13 cellular contexts compared by ENCODE assay signal in genomic region chr15:100692671-100693070, GRCh38.
DNase-seq lines count a peak whose midpoint lies in the region; ATAC-seq and TF ChIP-seq lines count a peak whose summit lies in the region.
"Had no signal": no experiment of that assay in that cellular context is flagged by ENCODE, and none has a peak within 500 bp of the region (broad histone marks: within the 10 kb centered on the region; RNA-seq: fewer than 3 reads in every experiment).

No MANE protein-coding gene starts in this region.

- H2BK120ac ChIP-seq in IMR-90 (ENCODE audit: low read depth, low read length), result peak overlapping the region; percentile 40

- H3K4me1 Mint-ChIP-seq in nephron, result peaks cover 21% of the 10 kb centered on the region
- H3K4me1 Mint-ChIP-seq in activated naive CD8-positive, alpha-beta T cell treated with anti-CD3 and anti-CD28 coated beads for 36 hours, result no peaks in the 10 kb centered on the region
- H3K4me1 Mint-ChIP-seq: CD4-positive, alpha-beta memory T cell had no signal

- 0 out of 2 replicates have a peak overlapping the region, but pooled peaks have one; percentile 15 for H3K23ac ChIP-seq in IMR-90 (ENCODE audit: low read depth, low read length)

- CTCF ChIA-PET in IMR-90 (lab: Yijun Ruan, JAX), result no interaction called here

- dilution Hi-C loops in IMR-90 (cut with HindIII; ENCODE audit: low sequenced_read_pairs, unreplicated experiment), result no loop called here

- TF ChIP-seq CTCF in IMR-90 (conservative IDR thresholded peaks at IDR 0.05; ENCODE audit: low read depth, low read length) (no peak), coronary artery (IDR thresholded peaks at IDR 0.05) (no peak), nephron (IDR thresholded peaks at IDR 0.05; ENCODE audit: unreplicated experiment in 3 of 3) (no peak)

- POLR2A ChIA-PET in IMR-90 (lab: Charles Lee; ENCODE audit: unreplicated experiment), result no interaction called here

- H3K4me1 ChIP-seq in IMR-90 (ENCODE audit: control insufficient read depth, insufficient read depth, low read length), result peaks cover 16% of the 10 kb centered on the region
- H3K4me1 ChIP-seq: BE2C had no signal

- H2BK20ac ChIP-seq in IMR-90 (ENCODE audit: low read depth, low read length), result peak overlapping the region; percentile 20

- H4K20me1 ChIP-seq in IMR-90 (ENCODE audit: insufficient read depth, low read length), result no peaks in the 10 kb centered on the region

- intact Hi-C loops in IMR-90 (cut with micrococcal nuclease), result loop anchor here (5.0 kb wide), 1 partner anchor 65 kb away; no protein-coding TSS in a partner anchor

- in situ Hi-C loops in IMR-90 (cut with MboI; ENCODE audit: low sequenced_read_pairs), result no loop called here

- H4K5ac ChIP-seq in IMR-90 (ENCODE audit: low read depth, low read length), result no peak overlapping the region

- no peaks in the 10 kb centered on the region for H3K79me1 ChIP-seq in IMR-90 (ENCODE audit: low read depth in 1 of 2, low read length in 2 of 2)

- no peak overlapping the region for H2BK5ac ChIP-seq in IMR-90 (ENCODE audit: low read depth, low read length, poor library complexity, severe bottlenecking)

- H3K4me3 ChIP-seq in IMR-90 (ENCODE audit: insufficient read depth, low read depth, low read length), result no peak overlapping the region
- H3K4me3 ChIP-seq in coronary artery, result no peak overlapping the region

- H4K91ac ChIP-seq in IMR-90 (ENCODE audit: insufficient read depth, low read depth, low read length), result no peak overlapping the region; the same call in 1 of the 2 replicates

- H3K14ac ChIP-seq in IMR-90 (replicated peaks; ENCODE audit: low read depth, low read length), result 0 out of 2 replicates have a peak overlapping the region, but pooled peaks have one; percentile 45

- no peak overlapping the region for H3K18ac ChIP-seq in IMR-90 (ENCODE audit: low read depth, low read length)

- H4K8ac ChIP-seq in IMR-90 (ENCODE audit: low read depth in 2 of 2, low read length in 2 of 2), result peak overlapping the region in 1 of 2 experiments; percentile 30; a peak in 1 of 4 replicates

- H3K9me3 ChIP-seq in IMR-90 (ENCODE audit: control insufficient read depth, insufficient read depth, low read length), result no peaks in the 10 kb centered on the region
- H3K9me3 ChIP-seq: BE2C had no signal

- no peak for TF ChIP-seq RAD21 in IMR-90 (IDR thresholded peaks at IDR 0.05; ENCODE audit: low read length)

- H2AFZ ChIP-seq in IMR-90 (replicated peaks; ENCODE audit: low read length, poor library complexity), result no peak overlapping the region

- H3K9me1 ChIP-seq in IMR-90 (ENCODE audit: insufficient read depth, low read length), result peaks cover 24% of the 10 kb centered on the region

- no peaks in the 10 kb centered on the region for H3K36me3 Mint-ChIP-seq in nephron (ENCODE audit: low read depth)
- no peaks in the 10 kb centered on the region for H3K36me3 Mint-ChIP-seq in activated naive CD8-positive, alpha-beta T cell treated with anti-CD3 and anti-CD28 coated beads for 36 hours
- H3K36me3 Mint-ChIP-seq: CD4-positive, alpha-beta memory T cell had no signal

- peak overlapping the region; percentile 31; the same call in 1 of the 2 replicates for H2AK5ac ChIP-seq in IMR-90 (ENCODE audit: low read depth, low read length)

- no peaks in the 10 kb centered on the region for H3K27me3 ChIP-seq in IMR-90 (ENCODE audit: control insufficient read depth, insufficient read depth, low read length)
- H3K27me3 ChIP-seq: BE2C had no signal

- peaks cover 17% of the 10 kb centered on the region for H3K9me3 Mint-ChIP-seq in nephron
- no peaks in the 10 kb centered on the region for H3K9me3 Mint-ChIP-seq in activated naive CD8-positive, alpha-beta T cell treated with anti-CD3 and anti-CD28 coated beads for 36 hours

- no peaks in the 10 kb centered on the region for H3K36me3 ChIP-seq in IMR-90 (ENCODE audit: control insufficient read depth, insufficient read depth, low read length)
- H3K36me3 ChIP-seq: BE2C had no signal

- no peak for TF ChIP-seq POLR2A in IMR-90 (IDR thresholded peaks at IDR 0.05; ENCODE audit: low read depth, low read length)

- 100% methylated on average over 3 of the region's 7 CpGs; no CpG with 5 or more reads in 1 of the 2 experiments for WGBS in IMR-90 (ENCODE audit: extremely low coverage in 2 of 2, insufficient read length in 1 of 2), 2 experiments

- H3K4me2 ChIP-seq in IMR-90 (ENCODE audit: low read depth, low read length), result no peak overlapping the region

- H3K27me3 Mint-ChIP-seq in nephron (ENCODE audit: low read depth), result peaks cover 6% of the 10 kb centered on the region
- peaks cover 16% of the 10 kb centered on the region for H3K27me3 Mint-ChIP-seq in activated naive CD8-positive, alpha-beta T cell treated with anti-CD3 and anti-CD28 coated beads for 36 hours

- H3K4me3 Mint-ChIP-seq in nephron, result no peak overlapping the region
- H3K4me3 Mint-ChIP-seq in activated naive CD8-positive, alpha-beta T cell treated with anti-CD3 and anti-CD28 coated beads for 36 hours, result no peak overlapping the region
- H3K4me3 Mint-ChIP-seq: CD4-positive, alpha-beta memory T cell had no signal

- BruUV-seq in IMR-90 (replicated peaks; lab: Mats Ljungman, UMichigan), result no TSS peak

- H3K27ac ChIP-seq in IMR-90 (ENCODE audit: insufficient read depth, low read length) (no peak overlapping the region), coronary artery (no peak overlapping the region)

- no peak overlapping the region for H2AK9ac ChIP-seq in IMR-90 (replicated peaks; ENCODE audit: low read depth, low read length, poor library complexity)

- H3K27ac Mint-ChIP-seq in nephron, result peak overlapping the region in 2 of 3 experiments; percentile 43 to 83
- no peak overlapping the region for H3K27ac Mint-ChIP-seq in activated naive CD8-positive, alpha-beta T cell treated with anti-CD3 and anti-CD28 coated beads for 36 hours
- H3K27ac Mint-ChIP-seq: CD4-positive, alpha-beta memory T cell had no signal

- no peak overlapping the region for H3K56ac ChIP-seq in IMR-90 (ENCODE audit: extremely low read depth, insufficient read depth, low read length)

- H3K9ac ChIP-seq in IMR-90 (ENCODE audit: low read depth, low read length), result no peak overlapping the region

- H3K4ac ChIP-seq in IMR-90 (ENCODE audit: low read depth, low read length), result peak overlapping the region; percentile 52; the same call in 1 of the 2 replicates

- 0 out of 3 replicates have a peak overlapping the region, but pooled peaks have one; percentile 41 for H2BK15ac ChIP-seq in IMR-90 (ENCODE audit: low read depth, low read length)

- no peak for ATAC-seq in IMR-90 (ENCODE audit: low read depth)
- no peak for ATAC-seq in GM18498 (IDR thresholded peaks at IDR 0.05; ENCODE audit: unreplicated experiment)

- no peak for DNase-seq in IMR-90
- DNase-seq in coronary artery (ENCODE audit: low spot score), result peak; percentile 56
- no peak for DNase-seq in activated naive CD8-positive, alpha-beta T cell treated with anti-CD3 and anti-CD28 coated beads for 36 hours
- DNase-seq in GOT3 (lab: John Stamatoyannopoulos, UW), result no peak
- DNase-seq in H4 (ENCODE audit: low spot score), result no peak
- DNase-seq: BE2C; CD4-positive, alpha-beta memory T cell; DMS153; DMS79 treated with DMSO at 0.1 percent for 48 hours; EL; H7 had no signal

TF ChIP-seq in IMR-90, 13 proteins besides CTCF, POLR2A, EP300 and RAD21:
- TF ChIP-seq FOS (IDR thresholded peaks at IDR 0.05; ENCODE audit: low read depth, low read length), result no peak
- no peak for TF ChIP-seq MAZ (IDR thresholded peaks at IDR 0.05; ENCODE audit: borderline replicate concordance, low read depth, low read length)
- no peak for TF ChIP-seq USF2 (IDR thresholded peaks at IDR 0.05; ENCODE audit: low read depth, low read length)
- TF ChIP-seq MAFK (IDR thresholded peaks at IDR 0.05; ENCODE audit: low read depth, low read length), result no peak
- no peak for TF ChIP-seq BHLHE40 (IDR thresholded peaks at IDR 0.05; ENCODE audit: low read depth, low read length)
- no peak for TF ChIP-seq RFX5 (IDR thresholded peaks at IDR 0.05; ENCODE audit: low read depth, low read length)
- TF ChIP-seq RCOR1 (IDR thresholded peaks at IDR 0.05; ENCODE audit: insufficient replicate concordance, low read length), result no peak
- no peak for TF ChIP-seq CEBPB (IDR thresholded peaks at IDR 0.05; ENCODE audit: low read depth, low read length)
- TF ChIP-seq NFE2L2 (IDR thresholded peaks at IDR 0.05; ENCODE audit: low read depth, low read length), result no peak
